ENCODE assay signal across 22 cellular contexts in the genomic region with DNA sequence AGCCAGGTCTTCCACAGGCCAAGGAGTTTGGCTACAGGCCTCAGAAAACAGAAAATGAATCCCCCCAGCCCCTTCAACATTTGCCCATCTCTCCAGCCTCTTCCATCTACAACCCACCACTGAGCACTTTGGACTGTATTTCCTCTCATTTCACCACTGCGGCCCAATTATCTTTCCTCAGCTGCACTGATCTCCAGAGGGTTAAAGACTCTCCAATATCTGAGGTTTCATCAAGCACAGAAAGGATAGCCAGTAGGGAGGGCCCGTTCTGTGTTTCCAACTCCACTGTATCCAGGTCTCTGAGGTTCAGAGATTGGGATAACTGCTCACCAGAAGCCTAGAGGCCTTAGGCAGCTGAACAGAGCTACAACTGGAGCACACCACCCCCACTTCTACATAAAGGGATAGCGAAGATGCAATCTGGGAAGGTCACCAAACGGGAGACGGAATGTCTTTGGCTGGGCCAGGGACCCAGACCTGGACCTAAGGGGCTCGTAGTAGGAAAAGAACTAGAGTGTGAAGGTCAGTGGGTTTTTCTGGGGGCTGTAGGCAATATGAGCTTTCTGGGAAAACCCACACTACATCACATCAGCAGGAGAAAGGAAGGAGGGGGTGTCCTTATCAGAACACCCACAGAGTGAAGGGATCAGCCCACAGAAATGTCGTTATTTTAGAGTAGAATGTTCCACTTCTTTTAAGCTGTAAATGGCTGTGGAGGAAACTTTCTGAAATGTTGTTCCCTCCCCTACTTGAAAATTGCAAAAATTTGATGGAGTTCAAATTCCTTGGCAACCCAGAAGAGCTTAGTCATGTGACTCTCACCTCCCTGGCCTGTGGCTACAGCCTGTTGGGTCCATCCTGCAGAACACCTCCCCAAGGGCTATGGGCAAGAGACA. TPM values are rescaled to one million over a fixed set of nuclear protein-coding genes. Genes with fewer than 3 reads are reported as not detected.
DNase-seq lines count a peak whose midpoint lies in the region; ATAC-seq lines count a peak whose summit lies in the region.
"Had no signal": no experiment of that assay in that cellular context is flagged by ENCODE, and none has a peak within 500 bp of the region (broad histone marks: within the 10 kb centered on the region; RNA-seq: fewer than 3 reads in every experiment).

No MANE protein-coding gene starts in this region.

- peaks cover 83% of the 10 kb centered on the region for H3K4me1 Mint-ChIP-seq in activated CD4-positive, alpha-beta T cell treated with anti-CD3 and anti-CD28 coated beads, Interleukin-2, amount 10 ng/mL, durations not matched to agents 24 days and 14 days
- H3K4me1 Mint-ChIP-seq in activated naive CD8-positive, alpha-beta T cell (ENCODE audit: low read depth): peaks cover 58% of the 10 kb centered on the region
- peaks cover 96% of the 10 kb centered on the region for H3K4me1 Mint-ChIP-seq in stimulated activated naive CD8-positive, alpha-beta T cell treated with anti-CD3 and anti-CD28 coated beads, Interleukin-15, amount 100 ng/mL, for 72 hours

- H3K4me3 Mint-ChIP-seq in activated CD4-positive, alpha-beta T cell treated with anti-CD3 and anti-CD28 coated beads, Interleukin-2, amount 10 ng/mL, durations not matched to agents 24 days and 14 days: peak overlapping the region; percentile 94
- H3K4me3 Mint-ChIP-seq in activated naive CD8-positive, alpha-beta T cell: peak overlapping the region; percentile 72
- peak overlapping the region; percentile 40 to 51 for H3K4me3 Mint-ChIP-seq in stimulated activated naive CD8-positive, alpha-beta T cell treated with anti-CD3 and anti-CD28 coated beads, Interleukin-15, amount 100 ng/mL, for 72 hours
- H3K4me3 Mint-ChIP-seq: type B pancreatic cell had no signal

- peaks cover 15% of the 10 kb centered on the region for H3K9me3 Mint-ChIP-seq in activated CD4-positive, alpha-beta T cell treated with anti-CD3 and anti-CD28 coated beads, Interleukin-2, amount 10 ng/mL, durations not matched to agents 24 days and 14 days
- no peaks in the 10 kb centered on the region for H3K9me3 Mint-ChIP-seq in activated naive CD8-positive, alpha-beta T cell (ENCODE audit: low read depth)
- no peaks in the 10 kb centered on the region for H3K9me3 Mint-ChIP-seq in stimulated activated naive CD8-positive, alpha-beta T cell treated with anti-CD3 and anti-CD28 coated beads, Interleukin-15, amount 100 ng/mL, for 72 hours
- H3K9me3 Mint-ChIP-seq: type B pancreatic cell had no signal

- DNase-seq in activated CD4-positive, alpha-beta T cell treated with anti-CD3 and anti-CD28 coated beads, Interleukin-2, amount 10 ng/mL, durations not matched to agents 24 days and 14 days: no peak
- DNase-seq in activated CD4-positive, alpha-beta T cell treated with anti-CD3 and anti-CD28 coated beads, Interleukin-2, amount 50 U/mL, for 48 hours: no peak
- DNase-seq in OCI-M1 (lab: John Stamatoyannopoulos, UW) (peak; percentile 93), NCI-H1930 (lab: John Stamatoyannopoulos, UW) (no peak), NCI-H1092 treated with DMSO at 0.1 percent for 48 hours (lab: John Stamatoyannopoulos, UW) (no peak)
- DNase-seq in stimulated activated naive CD8-positive, alpha-beta T cell treated with anti-CD3 and anti-CD28 coated beads, Interleukin-15, amount 100 ng/mL, for 72 hours: no peak
- DNase-seq in stimulated activated CD4-positive, alpha-beta T cell treated with anti-CD3 and anti-CD28 coated beads, Interleukin-4, amount 100 ng/mL, for 1 hour: no peak
- DNase-seq: activated CD4-positive, alpha-beta T cell treated with anti-CD3 and anti-CD28 coated beads, Interleukin-2, amount 50 U/mL, for 4 hours; COR-L47; dorsolateral prefrontal cortex; foreskin keratinocyte; hippocampal formation; NCI-H1092; NCI-H2107; NCI-H524; stimulated activated CD4-positive, alpha-beta T cell treated with anti-CD3 and anti-CD28 coated beads, Interleukin-1b, Interleukin-23, amount 100 ng/mL, for 48 hours; stimulated activated naive CD4-positive, alpha-beta T cell; WERI-Rb-1 had no signal

- H3K27ac Mint-ChIP-seq in activated CD4-positive, alpha-beta T cell treated with anti-CD3 and anti-CD28 coated beads, Interleukin-2, amount 10 ng/mL, durations not matched to agents 24 days and 14 days: peak overlapping the region; percentile 86
- H3K27ac Mint-ChIP-seq in activated naive CD8-positive, alpha-beta T cell: peak overlapping the region; percentile 37
- H3K27ac Mint-ChIP-seq in stimulated activated naive CD8-positive, alpha-beta T cell treated with anti-CD3 and anti-CD28 coated beads, Interleukin-15, amount 100 ng/mL, for 72 hours: peak overlapping the region; percentile 81 to 86
- H3K27ac Mint-ChIP-seq: type B pancreatic cell had no signal

- intact Hi-C loops in activated CD4-positive, alpha-beta T cell treated with anti-CD3 and anti-CD28 coated beads, Interleukin-2, amount 10 ng/mL, durations not matched to agents 24 days and 14 days (cut with micrococcal nuclease): loop anchor here (10.0 kb wide), 1 partner anchor 1853 kb away; the partner anchor contains the start of genes NFYA and OARD1

- no peaks in the 10 kb centered on the region for H3K27me3 Mint-ChIP-seq in activated CD4-positive, alpha-beta T cell treated with anti-CD3 and anti-CD28 coated beads, Interleukin-2, amount 10 ng/mL, durations not matched to agents 24 days and 14 days
- no peaks in the 10 kb centered on the region for H3K27me3 Mint-ChIP-seq in activated naive CD8-positive, alpha-beta T cell
- H3K27me3 Mint-ChIP-seq in stimulated activated naive CD8-positive, alpha-beta T cell treated with anti-CD3 and anti-CD28 coated beads, Interleukin-15, amount 100 ng/mL, for 72 hours: no peaks in the 10 kb centered on the region

- H3K36me3 Mint-ChIP-seq in activated CD4-positive, alpha-beta T cell treated with anti-CD3 and anti-CD28 coated beads, Interleukin-2, amount 10 ng/mL, durations not matched to agents 24 days and 14 days (ENCODE audit: low read depth): peaks cover 75% of the 10 kb centered on the region
- H3K36me3 Mint-ChIP-seq in activated naive CD8-positive, alpha-beta T cell: peaks cover 17% of the 10 kb centered on the region

- no peak for ATAC-seq in stimulated activated naive CD8-positive, alpha-beta T cell treated with anti-CD3 and anti-CD28 coated beads, Interleukin-15, amount 100 ng/mL, for 72 hours
- ATAC-seq: foreskin keratinocyte had no signal

RNA-seq across cellular contexts. Expression of gene KCNK5, which starts 7.3 kb away (rescaled TPM):
- total RNA-seq in activated CD4-positive, alpha-beta T cell treated with anti-CD3 and anti-CD28 coated beads, Interleukin-2, amount 10 ng/mL, durations not matched to agents 24 days and 14 days: 33.8 and 35.3 TPM in 2 replicates
- total RNA-seq: A172, pulmonary artery endothelial cell had no signal
